8 cellular contexts compared by ENCODE assay signal in the genomic region with DNA sequence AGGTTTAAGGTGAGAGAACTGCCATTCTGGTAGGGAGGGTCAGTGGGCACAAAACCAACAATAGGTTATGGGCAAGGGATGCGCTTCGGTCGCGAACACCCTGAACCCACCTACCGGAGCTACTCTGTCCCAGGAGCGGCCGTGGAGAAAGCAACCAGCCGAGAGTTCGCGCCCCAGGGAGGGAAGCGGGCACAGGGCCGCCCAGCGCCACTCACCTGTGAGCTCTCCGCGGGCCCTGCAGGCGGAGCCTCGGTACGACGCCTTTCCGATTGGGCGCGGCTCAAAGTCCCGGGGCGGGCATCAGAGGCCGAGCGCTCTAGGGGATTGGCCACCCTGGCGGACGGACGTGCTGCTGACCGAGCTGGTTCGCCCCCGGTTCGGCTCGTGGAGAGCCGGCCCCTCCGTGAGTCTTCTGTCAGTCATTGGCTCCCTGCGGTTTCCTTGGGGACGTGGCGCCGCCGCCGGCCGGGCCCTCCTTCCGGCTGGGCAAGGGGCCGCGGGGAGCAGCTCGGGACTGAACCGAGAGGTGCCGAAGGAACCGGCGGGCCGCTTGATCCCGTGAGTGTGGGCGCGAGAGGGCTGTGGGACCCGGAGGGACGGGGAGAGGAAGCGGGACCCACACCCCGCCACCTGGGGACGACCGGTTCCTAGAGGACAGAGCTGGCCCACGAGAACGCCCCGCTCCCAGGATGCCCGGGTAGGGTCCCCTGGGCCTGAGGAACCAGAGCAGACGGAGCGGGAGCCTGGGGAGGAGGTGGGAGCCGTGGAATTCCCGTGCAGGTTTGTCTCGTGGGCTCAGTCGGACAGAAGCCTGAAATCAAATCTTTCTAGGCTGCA.
A peak's percentile ranks its signal among the peaks of the same experiment; 100 is the strongest.
DNase-seq lines count a peak whose midpoint lies in the region; ATAC-seq and FAIRE-seq lines count a peak whose summit lies in the region.

A gene with protein sequence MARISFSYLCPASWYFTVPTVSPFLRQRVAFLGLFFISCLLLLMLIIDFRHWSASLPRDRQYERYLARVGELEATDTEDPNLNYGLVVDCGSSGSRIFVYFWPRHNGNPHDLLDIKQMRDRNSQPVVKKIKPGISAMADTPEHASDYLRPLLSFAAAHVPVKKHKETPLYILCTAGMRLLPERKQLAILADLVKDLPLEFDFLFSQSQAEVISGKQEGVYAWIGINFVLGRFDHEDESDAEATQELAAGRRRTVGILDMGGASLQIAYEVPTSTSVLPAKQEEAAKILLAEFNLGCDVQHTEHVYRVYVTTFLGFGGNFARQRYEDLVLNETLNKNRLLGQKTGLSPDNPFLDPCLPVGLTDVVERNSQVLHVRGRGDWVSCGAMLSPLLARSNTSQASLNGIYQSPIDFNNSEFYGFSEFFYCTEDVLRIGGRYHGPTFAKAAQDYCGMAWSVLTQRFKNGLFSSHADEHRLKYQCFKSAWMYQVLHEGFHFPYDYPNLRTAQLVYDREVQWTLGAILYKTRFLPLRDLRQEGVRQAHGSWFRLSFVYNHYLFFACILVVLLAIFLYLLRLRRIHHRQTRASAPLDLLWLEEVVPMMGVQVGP (plus strand): TSS at position 479 of the 837 bp plus-strand sequence. CDS start 448 bp downstream, outside the sequence.

- peak; percentile 98 for DNase-seq in AG08396 (ENCODE audit: low spot score)
- peak; percentile 81 for DNase-seq in NCI-H345 treated with DMSO at 0.1 percent for 48 hours (lab: John Stamatoyannopoulos, UW; ENCODE audit: unreplicated experiment)
- DNase-seq in activated CD4-positive, CD25-positive, alpha-beta regulatory T cell treated with anti-CD3 and anti-CD28 coated beads, Interleukin-2, amount 50 U/mL, for 16 hours (ENCODE audit: low read depth, low spot score), result peak; percentile 78
- peak; percentile 76 to 87 for DNase-seq in cerebellar nuclear complex (lab: John Stamatoyannopoulos, UW)
- peak; percentile 88 for DNase-seq in stimulated activated CD4-positive, alpha-beta T cell treated with anti-CD3 and anti-CD28 coated beads, Interleukin-12 subunit alpha, Interleukin-12 subunit beta, amount 100 ng/mL, for 4 hours

- FAIRE-seq in islet of Langerhans (lab: Jason Lieb, UNC), result peak; percentile 70

- peak; percentile 99 for ATAC-seq in GM19025 (IDR thresholded peaks at IDR 0.05; ENCODE audit: low read depth, unreplicated experiment)
- peak; percentile 99 for ATAC-seq in HG03280 (IDR thresholded peaks at IDR 0.05; ENCODE audit: unreplicated experiment)

Comparison
In these comparisons a context has a peak if more than half of its experiments do, and no peak if none do; other contexts are left out.
1. Peak in every context shown above with its lines: DNase-seq and ATAC-seq.